ENCODE assay signal across 8 cellular contexts in genomic region chr6:139134817-139135577, GRCh38. TPM values are rescaled to one million over a fixed set of nuclear protein-coding genes. Genes with fewer than 3 reads are reported as not detected.
DNase-seq lines count a peak whose midpoint lies in the region; ATAC-seq, FAIRE-seq and TF ChIP-seq lines count a peak whose summit lies in the region.

TSS of gene HECA (plus strand) at chr6:139135080. CDS start at chr6:139135397, 317 bp downstream.

- peak; percentile 82 to 95 (median 87) for ATAC-seq in natural killer cell

- FAIRE-seq in H54 (lab: Jason Lieb, UNC): no peak

- H3K9me3 Mint-ChIP-seq in natural killer cell: no peaks in the 10 kb centered on the region

- peaks cover 55 to 71% of the 10 kb centered on the region in 2 donors for H3K4me1 Mint-ChIP-seq in natural killer cell

- intact Hi-C loops in natural killer cell (cut with micrococcal nuclease): loop anchor here (2.0 to 5.0 kb wide), 3 partner anchors 37 to 363 kb away; partner anchors contain the start of genes CCDC28A and REPS1

- peak; percentile 45; the same call in 1 of the 2 replicates for TF ChIP-seq POLR2A in H54 (IDR thresholded peaks at IDR 0.05; ENCODE audit: low read depth, low read length)
- TF ChIP-seq POLR2A in Raji (IDR thresholded peaks at IDR 0.05; ENCODE audit: insufficient read depth, low read depth, low read length): peak; percentile 68

- H3K36me3 Mint-ChIP-seq in natural killer cell: no peaks in the 10 kb centered on the region

- no peak for TF ChIP-seq CTCF in natural killer cell (IDR thresholded peaks at IDR 0.05)

- DNase-seq in Daoy (ENCODE audit: low read depth) (peak; percentile 96), H54 (ENCODE audit: insufficient read length, low spot score) (peak; percentile 72), LoVo (ENCODE audit: low spot score) (peak; percentile 93), fibroblast of peridontal ligament (ENCODE audit: extremely low read depth) (peak; percentile 91), natural killer cell (peak; percentile 100)
- peak; percentile 100 for DNase-seq in activated T-helper 9 cell treated with anti-CD3 and anti-CD28 coated beads, Interleukin-2, amount 50 U/mL, for 16 hours (ENCODE audit: low read depth)
- peak; percentile 98 to 99 (median 99) for DNase-seq in stimulated activated naive CD4-positive, alpha-beta T cell (lab: John Stamatoyannopoulos, UW)

- peak within 1 kb of the TSS; percentile 88 for H3K4me3 Mint-ChIP-seq in natural killer cell

- no peaks in the 10 kb centered on the region for H3K27me3 Mint-ChIP-seq in natural killer cell (ENCODE audit: low read depth in 2 of 2)

- H3K27ac Mint-ChIP-seq in natural killer cell: peak within 1 kb of the TSS; percentile 98

RNA-seq across cellular contexts. Expression of gene HECA, which starts in this region (rescaled TPM):
- 11.8 and 15.7 TPM in 2 replicates for total RNA-seq in Daoy (2014; rRNA removed; shearing (Covaris generic))
- total RNA-seq in natural killer cell: 10 to 100 TPM; 76.5 to 80.5 (median 77.6) TPM

Comparison
In these comparisons a context has a peak if more than half of its experiments do, and no peak if none do; other contexts are left out.
1. Peak in every context shown above with its lines: DNase-seq and ATAC-seq.